In genomic region chr17:73092518-73093135, GRCh38 we compare ENCODE assay signal across 8 cellular contexts. TPM values are rescaled to one million over a fixed set of nuclear protein-coding genes. Genes with fewer than 3 reads are reported as not detected.
DNase-seq lines count a peak whose midpoint lies in the region; ATAC-seq lines count a peak whose summit lies in the region.

TSS of gene SLC39A11 (minus strand) at chr17:73092688. CDS start at chr17:73088764, 3,924 bp downstream.

- peak within 1 kb of the TSS; percentile 74 for H3K9ac ChIP-seq in NT2/D1 (ENCODE audit: insufficient read length, low read depth)

- peaks cover 14% of the 10 kb centered on the region for H3K4me1 Mint-ChIP-seq in activated CD8-positive, alpha-beta memory T cell treated with anti-CD3 and anti-CD28 coated beads, Interleukin-2, amount 10 ng/mL, durations not matched to agents 7 days and 5 days

- H3K9me3 ChIP-seq in NT2/D1 (ENCODE audit: insufficient read depth, low read length) (no peaks in the 10 kb centered on the region), mesodermal cell (ENCODE audit: control insufficient read depth, low read length) (no peaks in the 10 kb centered on the region)

- no peaks in the 10 kb centered on the region for H3K9me3 Mint-ChIP-seq in activated CD8-positive, alpha-beta memory T cell treated with anti-CD3 and anti-CD28 coated beads, Interleukin-2, amount 10 ng/mL, durations not matched to agents 7 days and 5 days (ENCODE audit: low read depth)

- 0 to 16% methylated on average over 18 to 22 of the region's 23 CpGs for WGBS in mesodermal cell (ENCODE audit: insufficient coverage in 2 of 2), 2 experiments

- H3K27ac ChIP-seq in mesodermal cell (ENCODE audit: low read depth, low read length, severe bottlenecking) = no peak within 1 kb of the TSS

- peaks cover 5% of the 10 kb centered on the region for H3K27me3 ChIP-seq in NT2/D1 (ENCODE audit: insufficient read depth, insufficient read length)

- H3K36me3 Mint-ChIP-seq in activated CD8-positive, alpha-beta memory T cell treated with anti-CD3 and anti-CD28 coated beads, Interleukin-2, amount 10 ng/mL, durations not matched to agents 7 days and 5 days = peaks cover under 1% of the 10 kb centered on the region

- CTCF ChIA-PET in activated CD8-positive, alpha-beta memory T cell treated with anti-CD3 and anti-CD28 coated beads, Interleukin-2, amount 10 ng/mL, durations not matched to agents 7 days and 5 days (lab: Charles Lee) = interaction anchor here (0.7 to 2.0 kb wide), 5 partner anchors 18 to 536 kb away, joined by 3 to 6 read pairs (median 5); no protein-coding TSS in a partner anchor

- peak; percentile 98 for ATAC-seq in GM21360 (IDR thresholded peaks at IDR 0.05; ENCODE audit: unreplicated experiment)
- peak; percentile 99 for ATAC-seq in activated CD8-positive, alpha-beta memory T cell treated with anti-CD3 and anti-CD28 coated beads, Interleukin-2, amount 10 ng/mL, durations not matched to agents 7 days and 5 days

- H3K4me1 ChIP-seq in NT2/D1 (ENCODE audit: insufficient read depth, insufficient read length) (peaks cover 6% of the 10 kb centered on the region), mesodermal cell (ENCODE audit: control insufficient read depth, insufficient read depth, low read length, poor library complexity, severe bottlenecking) (peaks cover 3% of the 10 kb centered on the region)

- peaks cover 10% of the 10 kb centered on the region for H3K36me3 ChIP-seq in NT2/D1 (ENCODE audit: insufficient read depth, insufficient read length, low read length)
- no peaks in the 10 kb centered on the region for H3K36me3 ChIP-seq in mesodermal cell (ENCODE audit: control insufficient read depth, insufficient read depth, low read length)

- in situ Hi-C loops in endometrial microvascular endothelial cells (cut with HindIII; ENCODE audit: inconsistent ontology term, low pct_unique_long_range_greater_than_20kb, low sequenced_read_pairs) = no loop called here

- peak; percentile 91 for DNase-seq in COLO829 (ENCODE audit: low spot score)
- DNase-seq in HT1080 (ENCODE audit: low read depth) = peak; percentile 90
- DNase-seq in NT2/D1 (ENCODE audit: low read depth, low spot score) = peak; percentile 81
- DNase-seq in activated CD8-positive, alpha-beta memory T cell treated with anti-CD3 and anti-CD28 coated beads, Interleukin-2, amount 10 ng/mL, durations not matched to agents 7 days and 5 days = peak; percentile 94
- DNase-seq in stimulated activated CD8-positive, alpha-beta memory T cell treated with anti-CD3 and anti-CD28 coated beads, Interleukin-15, amount 100 ng/mL, for 4 hours (ENCODE audit: low read depth in 2 of 2) = peak; percentile 82

- H3K27me3 Mint-ChIP-seq in activated CD8-positive, alpha-beta memory T cell treated with anti-CD3 and anti-CD28 coated beads, Interleukin-2, amount 10 ng/mL, durations not matched to agents 7 days and 5 days = peaks cover 8% of the 10 kb centered on the region

- peak within 1 kb of the TSS; percentile 92 for H3K4me3 Mint-ChIP-seq in activated CD8-positive, alpha-beta memory T cell treated with anti-CD3 and anti-CD28 coated beads, Interleukin-2, amount 10 ng/mL, durations not matched to agents 7 days and 5 days

- peak within 1 kb of the TSS; percentile 91 for H3K27ac Mint-ChIP-seq in activated CD8-positive, alpha-beta memory T cell treated with anti-CD3 and anti-CD28 coated beads, Interleukin-2, amount 10 ng/mL, durations not matched to agents 7 days and 5 days

- peak within 1 kb of the TSS; percentile 76 for H3K4me3 ChIP-seq in NT2/D1 (ENCODE audit: insufficient read length, low read depth)
- H3K4me3 ChIP-seq in mesodermal cell (ENCODE audit: extremely low read depth, insufficient read depth, low read length, poor library complexity, severe bottlenecking) = peak within 1 kb of the TSS; percentile 61

RNA-seq across cellular contexts. Expression of gene SLC39A11, which starts in this region (rescaled TPM):
- total RNA-seq in HT1080 (2014; rRNA removed; shearing (Covaris generic)) = 7.6 and 8.6 TPM in 2 replicates
- 12.2 and 14.4 TPM in 2 replicates for polyA plus RNA-seq in HT1080 (2015; cell fraction: cytosol; rRNA removed)
- polyA plus RNA-seq in HT1080 (2015; cell fraction: nucleus; rRNA removed) = 10.1 and 11.1 TPM in 2 replicates
- total RNA-seq in activated CD8-positive, alpha-beta memory T cell treated with anti-CD3 and anti-CD28 coated beads, Interleukin-2, amount 10 ng/mL, durations not matched to agents 7 days and 5 days = 10 to 100 TPM; 16.8 to 25.5 TPM
- total RNA-seq in endometrial microvascular endothelial cells (ENCODE audit: inconsistent ontology term) = 11.8 TPM
- 6.9 TPM for polyA plus RNA-seq in mesodermal cell (2013, experiment 1 of 2)
- 5.5 TPM for polyA plus RNA-seq in mesodermal cell (2013, experiment 2 of 2)
